ENCODE assay signal across 10 cellular contexts in the genomic region with DNA sequence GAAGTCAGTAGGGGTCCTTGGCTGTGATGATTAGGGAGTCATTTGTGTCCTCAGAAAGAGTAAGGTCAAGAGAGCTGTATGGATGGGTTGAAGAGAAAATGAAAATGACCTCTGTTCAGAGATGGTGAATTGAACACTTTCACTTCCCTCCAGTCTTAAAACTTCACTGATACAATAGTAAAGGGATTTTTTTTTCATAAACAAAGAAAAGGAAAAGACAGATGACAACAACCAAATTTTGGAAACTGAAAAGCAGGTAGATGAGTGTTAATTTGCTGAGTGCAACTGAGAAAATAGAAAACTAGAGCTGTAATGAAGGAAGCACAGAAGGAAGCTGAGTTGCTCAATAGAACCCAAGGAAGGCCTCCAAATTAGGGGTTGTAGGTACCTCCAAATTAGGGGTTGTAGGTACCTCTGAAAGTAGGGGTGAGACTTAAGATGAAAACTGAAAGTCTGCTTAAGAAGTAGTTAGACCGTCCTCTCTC. TPM values are rescaled to one million over a fixed set of nuclear protein-coding genes. Genes with fewer than 3 reads are reported as not detected.
DNase-seq lines count a peak whose midpoint lies in the region; ATAC-seq and TF ChIP-seq lines count a peak whose summit lies in the region.
"Had no signal": no experiment of that assay in that cellular context is flagged by ENCODE, and none has a peak within 500 bp of the region (broad histone marks: within the 10 kb centered on the region; RNA-seq: fewer than 3 reads in every experiment).

No MANE protein-coding gene starts in this region.

- POLR2A ChIA-PET in CD4-positive, alpha-beta memory T cell (lab: Charles Lee; ENCODE audit: partially characterized antibody), result interaction anchor here (2.1 to 2.7 kb wide), 2 partner anchors 13 to 17 kb away, joined by 5 to 16 read pairs; no protein-coding TSS in a partner anchor

- H3K36me3 ChIP-seq in CD4-positive, alpha-beta memory T cell (ENCODE audit: insufficient read depth, low read length), result no peaks in the 10 kb centered on the region
- H3K36me3 ChIP-seq in WERI-Rb-1, result no peaks in the 10 kb centered on the region
- H3K36me3 ChIP-seq: right lobe of liver had no signal

- intact Hi-C loops in CD4-positive, alpha-beta memory T cell (cut with micrococcal nuclease), result no loop called here

- peak overlapping the region in 5 of 7 donors; percentile 43 to 84 (median 72) for H3K27ac Mint-ChIP-seq in CD4-positive, alpha-beta memory T cell

- no peak overlapping the region for H3K4me3 ChIP-seq in CD4-positive, alpha-beta memory T cell (ENCODE audit: low read length in 2 of 2)
- no peak overlapping the region for H3K4me3 ChIP-seq in WERI-Rb-1 (ENCODE audit: low read depth, low read length)
- H3K4me3 ChIP-seq: right lobe of liver had no signal

- DNase-seq in CD4-positive, alpha-beta memory T cell, result no peak
- DNase-seq in AG08395 (ENCODE audit: low spot score) (no peak), NCI-H1694 (lab: John Stamatoyannopoulos, UW) (no peak), WERI-Rb-1 (no peak), DMS79 (lab: John Stamatoyannopoulos, UW) (no peak)
- DNase-seq: Calu3, right lobe of liver had no signal

- no peaks in the 10 kb centered on the region for H3K27me3 ChIP-seq in CD4-positive, alpha-beta memory T cell (ENCODE audit: insufficient read depth, low read length)
- H3K27me3 ChIP-seq in WERI-Rb-1 (ENCODE audit: insufficient read depth, low read depth, severe bottlenecking), result no peaks in the 10 kb centered on the region
- H3K27me3 ChIP-seq: right lobe of liver had no signal

- peaks cover 11 to 32% (median 19%) of the 10 kb centered on the region in 4 donors for H3K4me1 Mint-ChIP-seq in CD4-positive, alpha-beta memory T cell

- ATAC-seq in GM18909 (IDR thresholded peaks at IDR 0.05; ENCODE audit: poor library complexity, unreplicated experiment) (peak; percentile 98), HG02610 (IDR thresholded peaks at IDR 0.05; ENCODE audit: unreplicated experiment) (peak; percentile 98), HG03565 (IDR thresholded peaks at IDR 0.05; ENCODE audit: unreplicated experiment) (peak; percentile 96)
- ATAC-seq: right lobe of liver had no signal

- H3K27ac ChIP-seq in CD4-positive, alpha-beta memory T cell (ENCODE audit: low read depth, low read length), result no peak overlapping the region
- H3K27ac ChIP-seq in WERI-Rb-1, result no peak overlapping the region
- H3K27ac ChIP-seq: right lobe of liver had no signal

- H3K4me1 ChIP-seq in CD4-positive, alpha-beta memory T cell (ENCODE audit: insufficient read depth, low read length), result no peaks in the 10 kb centered on the region

- TF ChIP-seq CTCF in WERI-Rb-1 (IDR thresholded peaks at IDR 0.05; ENCODE audit: low read depth, low read length), result no peak

- no peaks in the 10 kb centered on the region for H3K27me3 Mint-ChIP-seq in CD4-positive, alpha-beta memory T cell

- no peaks in the 10 kb centered on the region for H3K9me3 Mint-ChIP-seq in CD4-positive, alpha-beta memory T cell

- H3K36me3 Mint-ChIP-seq in CD4-positive, alpha-beta memory T cell, result no peaks in the 10 kb centered on the region

- H3K4me3 Mint-ChIP-seq in CD4-positive, alpha-beta memory T cell, result peak overlapping the region in 7 of 8 donors; percentile 65 to 89 (median 77)

- CTCF ChIA-PET in CD4-positive, alpha-beta memory T cell (lab: Charles Lee; ENCODE audit: partially characterized antibody), result no interaction called here

- H3K9me3 ChIP-seq in CD4-positive, alpha-beta memory T cell (ENCODE audit: control insufficient read depth in 1 of 2, low read length in 2 of 2), result no peaks in the 10 kb centered on the region
- no peaks in the 10 kb centered on the region for H3K9me3 ChIP-seq in WERI-Rb-1 (ENCODE audit: severe bottlenecking)
- H3K9me3 ChIP-seq: right lobe of liver had no signal

RNA-seq across cellular contexts. Expression of a gene that starts 14.8 kb away (rescaled TPM):
- 100 to 1,000 TPM; 363 to 366 TPM for total RNA-seq in CD4-positive, alpha-beta memory T cell
- polyA plus RNA-seq in CD4-positive, alpha-beta memory T cell, result 100 to 1,000 TPM; 277 to 320 TPM
- total RNA-seq: Calu3 had no signal
